ENCODE assay signal across 16 cellular contexts in genomic region chr13:81795710-81796109, GRCh38.
DNase-seq lines count a peak whose midpoint lies in the region; TF ChIP-seq lines count a peak whose summit lies in the region.
"Had no signal": no experiment of that assay in that cellular context is flagged by ENCODE, and none has a peak within 500 bp of the region (broad histone marks: within the 10 kb centered on the region; RNA-seq: fewer than 3 reads in every experiment).

No MANE protein-coding gene starts in this region.

- H3K4me3 ChIP-seq in KMS-11 (IDR thresholded peaks at IDR 0.05; ENCODE audit: insufficient read depth, low read depth, low read length), result no peak overlapping the region
- H3K4me3 ChIP-seq: BLaER1 treated with 17β-estradiol and CSF1 and Interleukin-3, amounts not matched to agents 10 nM and 100 nM had no signal

- in situ Hi-C loops in GM13977 (cut with MboI; ENCODE audit: low pct_unique_long_range_greater_than_20kb, low sequenced_read_pairs, unreplicated experiment), result no loop called here

- peaks cover 5% of the 10 kb centered on the region for H3K4me1 ChIP-seq in KMS-11 (ENCODE audit: low read depth, poor library complexity, severe bottlenecking)
- H3K4me1 ChIP-seq: BLaER1 treated with 17β-estradiol and CSF1 and Interleukin-3, amounts not matched to agents 10 nM and 100 nM; Caco-2 had no signal

- peak; percentile 25 for DNase-seq in GM13977 (ENCODE audit: low spot score)
- no peak for DNase-seq in NCI-H2081 (lab: John Stamatoyannopoulos, UW)
- no peak for DNase-seq in NCI-H2171 (lab: John Stamatoyannopoulos, UW)
- no peak for DNase-seq in AG08396 (ENCODE audit: low spot score)
- DNase-seq: 8988T; ACHN; AML-193; Caco-2; Calu3; CD4-positive, alpha-beta T cell; CD8-positive, alpha-beta T cell; DMS79 treated with DMSO at 0.1 percent for 48 hours; GF-D8 had no signal

- no peak overlapping the region for H3K9ac ChIP-seq in KMS-11
- H3K9ac ChIP-seq: BLaER1 treated with 17β-estradiol and CSF1 and Interleukin-3, amounts not matched to agents 10 nM and 100 nM had no signal

- peak overlapping the region; percentile 33; the same call in 1 of the 2 replicates for H3K27ac ChIP-seq in KMS-11
- H3K27ac ChIP-seq: BLaER1 treated with 17β-estradiol and CSF1 and Interleukin-3, amounts not matched to agents 10 nM and 100 nM; C4-2B had no signal

- no peaks in the 10 kb centered on the region for H3K36me3 ChIP-seq in KMS-11 (ENCODE audit: insufficient read depth)
- H3K36me3 ChIP-seq: BLaER1 treated with 17β-estradiol and CSF1 and Interleukin-3, amounts not matched to agents 10 nM and 100 nM had no signal

- H3K4me2 ChIP-seq in KMS-11, result no peak overlapping the region
- H3K4me2 ChIP-seq: BLaER1 treated with 17β-estradiol and CSF1 and Interleukin-3, amounts not matched to agents 10 nM and 100 nM had no signal

- TF ChIP-seq CTCF in GM13977 (IDR thresholded peaks at IDR 0.05; ENCODE audit: extremely low read depth, insufficient read depth, missing control alignments) (no peak), KMS-11 (conservative IDR thresholded peaks at IDR 0.05; ENCODE audit: low read depth, low read length) (no peak)

- H3K79me2 ChIP-seq in KMS-11 (ENCODE audit: insufficient read depth, low read depth), result no peaks in the 10 kb centered on the region

- H4K20me1 ChIP-seq in KMS-11 (ENCODE audit: insufficient read depth), result no peaks in the 10 kb centered on the region
- H4K20me1 ChIP-seq: BLaER1 treated with 17β-estradiol and CSF1 and Interleukin-3, amounts not matched to agents 10 nM and 100 nM had no signal

- H2AFZ ChIP-seq in KMS-11 (ENCODE audit: low read depth), result no peak overlapping the region

- H3K27me3 ChIP-seq in KMS-11 (ENCODE audit: insufficient read depth, low read depth), result no peaks in the 10 kb centered on the region
- H3K27me3 ChIP-seq: BLaER1 treated with 17β-estradiol and CSF1 and Interleukin-3, amounts not matched to agents 10 nM and 100 nM had no signal
